26 cellular contexts compared by ENCODE assay signal in the genomic region with DNA sequence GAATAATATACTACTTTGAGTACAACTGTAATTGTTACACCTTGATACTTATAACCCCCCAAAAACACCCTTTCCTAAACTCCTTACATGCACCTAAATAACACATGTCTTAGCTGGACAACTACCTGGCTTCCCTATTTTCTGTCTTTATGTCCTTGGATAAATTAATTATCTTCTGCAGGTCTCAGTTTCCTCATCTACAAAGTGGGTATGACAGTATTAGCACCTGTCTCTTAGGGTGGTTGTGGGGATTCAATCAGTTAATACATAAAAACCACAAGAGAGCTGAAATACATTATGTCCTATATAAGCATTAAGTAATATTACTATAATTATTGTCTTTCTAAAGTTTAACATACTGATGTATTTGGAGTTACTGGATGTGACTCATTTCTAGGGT.
"Had no signal": no experiment of that assay in that cellular context is flagged by ENCODE, and none has a peak within 500 bp of the region (broad histone marks: within the 10 kb centered on the region; RNA-seq: fewer than 3 reads in every experiment).

No MANE protein-coding gene starts in this region.

- DNase-seq: dermis blood vessel endothelial cell; effector memory CD4-positive, alpha-beta T cell; esophagus squamous epithelium; foreskin melanocyte; hypothalamus; immature natural killer cell; islet precursor cell; left colon; lower lobe of right lung; natural killer cell; small intestine; stimulated activated CD4-positive, alpha-beta T cell treated with anti-CD3 and anti-CD28 coated beads, Interleukin-15, amount 100 ng/mL, for 24 hours; stimulated activated CD4-positive, alpha-beta T cell treated with anti-CD3 and anti-CD28 coated beads, Interleukin-2, amount 100 ng/mL, for 48 hours; stimulated activated naive B cell treated with anti-CD40 and anti-IgM and Interleukin-4, amounts not matched to agents 10 μg/mL and 1 μg/mL and 100 μg/mL, for 72 hours; transverse colon; upper lobe of right lung had no signal

- H3K4me1 ChIP-seq: esophagus squamous epithelium, left ventricle myocardium inferior, lower lobe of right lung, suprapubic skin, transverse colon, upper lobe of right lung, uterus had no signal

- H3K4me3 Mint-ChIP-seq: immature natural killer cell; natural killer cell; neural crest cell; stimulated activated naive B cell treated with anti-CD40 and anti-IgM and Interleukin-4, amounts not matched to agents 10 μg/mL and 1 μg/mL and 100 μg/mL, for 72 hours; stimulated activated naive CD8-positive, alpha-beta T cell treated with anti-CD3 and anti-CD28 coated beads, Interleukin-15, Interleukin-2, amounts not matched to agents 100 ng/mL and 50 ng/mL, for 24 hours had no signal

- ATAC-seq: natural killer cell; stimulated activated naive B cell treated with anti-CD40 and anti-IgM and Interleukin-4, amounts not matched to agents 10 μg/mL and 1 μg/mL and 100 μg/mL, for 72 hours had no signal

- H3K4me3 ChIP-seq: coronary artery, esophagus squamous epithelium, left ventricle myocardium inferior, lower lobe of right lung, right atrium auricular region, suprapubic skin, transverse colon, upper lobe of right lung, uterus had no signal

- H3K9ac ChIP-seq: parathyroid adenoma had no signal

- H3K27me3 Mint-ChIP-seq: progenitor cell of endocrine pancreas had no signal

- H3K4me1 Mint-ChIP-seq: immature natural killer cell; natural killer cell; stimulated activated naive B cell treated with anti-CD40 and anti-IgM and Interleukin-4, amounts not matched to agents 10 μg/mL and 1 μg/mL and 100 μg/mL, for 72 hours had no signal

- H3K9me3 Mint-ChIP-seq: immature natural killer cell; natural killer cell; neural crest cell; stimulated activated naive B cell treated with anti-CD40 and anti-IgM and Interleukin-4, amounts not matched to agents 10 μg/mL and 1 μg/mL and 100 μg/mL, for 72 hours; stimulated activated naive CD8-positive, alpha-beta T cell treated with anti-CD3 and anti-CD28 coated beads, Interleukin-15, Interleukin-2, amounts not matched to agents 100 ng/mL and 50 ng/mL, for 24 hours had no signal

- H3K9me3 ChIP-seq: esophagus squamous epithelium, left ventricle myocardium inferior, lower lobe of right lung, neutrophil, right atrium auricular region, suprapubic skin, transverse colon, upper lobe of right lung, uterus had no signal

- H3K36me3 ChIP-seq: esophagus squamous epithelium, left ventricle myocardium inferior, lower lobe of right lung, neutrophil, suprapubic skin, uterus had no signal

- H3K27ac ChIP-seq: lower lobe of right lung, neutrophil, suprapubic skin, upper lobe of right lung had no signal

- H3K36me3 Mint-ChIP-seq: immature natural killer cell; natural killer cell; stimulated activated naive B cell treated with anti-CD40 and anti-IgM and Interleukin-4, amounts not matched to agents 10 μg/mL and 1 μg/mL and 100 μg/mL, for 72 hours had no signal

- H3K27me3 ChIP-seq: esophagus squamous epithelium, right atrium auricular region, suprapubic skin, transverse colon, upper lobe of right lung, uterus had no signal
